Comparison of ENCODE assay signal across 24 cellular contexts in genomic region chr15:71945012-71945411, GRCh38.
DNase-seq lines count a peak whose midpoint lies in the region; ATAC-seq and TF ChIP-seq lines count a peak whose summit lies in the region.
"Had no signal": no experiment of that assay in that cellular context is flagged by ENCODE, and none has a peak within 500 bp of the region (broad histone marks: within the 10 kb centered on the region; RNA-seq: fewer than 3 reads in every experiment).

No MANE protein-coding gene starts in this region.

- no peak overlapping the region for H3K4me3 Mint-ChIP-seq in HFFc6
- H3K4me3 Mint-ChIP-seq: CD4-positive, alpha-beta T cell had no signal

- TF ChIP-seq CTCF in HFFc6 (IDR thresholded peaks at IDR 0.05) (no peak), epithelial cell of esophagus (IDR thresholded peaks at IDR 0.05; ENCODE audit: insufficient read depth, low read depth, low read length, missing control alignments) (no peak), gastrocnemius medialis (IDR thresholded peaks at IDR 0.05 in 4 of 5, conservative IDR thresholded peaks at IDR 0.05 in 1 of 5) (no peak)

- no peak for ATAC-seq in gastrocnemius medialis

- intact Hi-C loops in gastrocnemius medialis (cut with DNase I; ENCODE audit: low total_unique reads), result no loop called here

- H3K4me3 ChIP-seq in epithelial cell of esophagus (ENCODE audit: low read length) (no peak overlapping the region), gastrocnemius medialis (no peak overlapping the region)
- H3K4me3 ChIP-seq: BLaER1 treated with 17β-estradiol and CSF1 and Interleukin-3, amounts not matched to agents 10 nM and 100 nM had no signal

- H3K27ac Mint-ChIP-seq in HFFc6, result no peak overlapping the region
- H3K27ac Mint-ChIP-seq: CD4-positive, alpha-beta T cell had no signal

- H3K4me1 ChIP-seq in gastrocnemius medialis, result no peaks in the 10 kb centered on the region
- H3K4me1 ChIP-seq: BLaER1 treated with 17β-estradiol and CSF1 and Interleukin-3, amounts not matched to agents 10 nM and 100 nM had no signal

- no peaks in the 10 kb centered on the region for H3K36me3 ChIP-seq in gastrocnemius medialis

- H3K36me3 Mint-ChIP-seq in HFFc6 (ENCODE audit: low read depth), result no peaks in the 10 kb centered on the region

- H3K9me3 Mint-ChIP-seq in HFFc6, result no peaks in the 10 kb centered on the region
- H3K9me3 Mint-ChIP-seq: CD4-positive, alpha-beta T cell had no signal

- DNase-seq in GM03348 (ENCODE audit: low spot score) (peak; percentile 3), HFFc6 (peak; percentile 3), epithelial cell of esophagus (ENCODE audit: low read depth) (peak; percentile 13), stromal cell of bone marrow (ENCODE audit: low read depth) (peak; percentile 17), SW480 (ENCODE audit: low spot score) (no peak), gastrocnemius medialis (no peak), putamen (ENCODE audit: low spot score) (no peak)
- no peak for DNase-seq in activated naive CD4-positive, alpha-beta T cell (lab: John Stamatoyannopoulos, UW)
- DNase-seq: AML-193; CD4-positive, alpha-beta T cell; DMS53; GF-D8; HCEC 1CT; Karpas-422; NCI-H1092 treated with DMSO at 0.1 percent for 48 hours; NCI-H1436 treated with DMSO at 0.1 percent for 48 hours; NCI-H187 treated with DMSO at 0.1 percent for 48 hours; NCI-H2171 treated with DMSO at 0.1 percent for 48 hours; NCI-H446; NCI-H524 treated with DMSO at 0.1 percent for 48 hours; NCI-H774; SK-N-SH had no signal

- no peaks in the 10 kb centered on the region for H3K4me1 Mint-ChIP-seq in HFFc6 (ENCODE audit: low read depth)

- no peak for TF ChIP-seq POLR2A in gastrocnemius medialis (IDR thresholded peaks at IDR 0.05)

- in situ Hi-C loops in gastrocnemius medialis (cut with MboI; ENCODE audit: low sequenced_read_pairs in 4 of 4), result no loop called here

- H3K27me3 ChIP-seq in gastrocnemius medialis, result no peaks in the 10 kb centered on the region
- H3K27me3 ChIP-seq: BLaER1 treated with 17β-estradiol and CSF1 and Interleukin-3, amounts not matched to agents 10 nM and 100 nM had no signal

- H3K27ac ChIP-seq in gastrocnemius medialis, result no peak overlapping the region
- H3K27ac ChIP-seq: BLaER1 treated with 17β-estradiol and CSF1 and Interleukin-3, amounts not matched to agents 10 nM and 100 nM; HL-60 had no signal

- no peaks in the 10 kb centered on the region for H3K27me3 Mint-ChIP-seq in HFFc6 (ENCODE audit: insufficient read depth)
- H3K27me3 Mint-ChIP-seq: CD4-positive, alpha-beta T cell had no signal

- no peaks in the 10 kb centered on the region for H3K9me3 ChIP-seq in gastrocnemius medialis
- H3K9me3 ChIP-seq: BLaER1 treated with 17β-estradiol and CSF1 and Interleukin-3, amounts not matched to agents 10 nM and 100 nM; SK-N-SH had no signal

Comparison
In these comparisons a context has a peak if more than half of its experiments do, and no peak if none do; other contexts are left out.
1. DNase-seq: peak in GM03348 (single experiment), HFFc6 (single experiment), epithelial cell of esophagus (single experiment) and stromal cell of bone marrow (single experiment); none in SW480 (single experiment), gastrocnemius medialis (0 of 2), putamen (single experiment) and activated naive CD4-positive, alpha-beta T cell (0 of 4).